3 cellular contexts compared by ENCODE assay signal in genomic region chr15:80034633-80035032, GRCh38.
TF ChIP-seq lines count a peak whose summit lies in the region.

No MANE protein-coding gene starts in this region.

TF ChIP-seq in GM12891, 5 proteins besides CTCF, POLR2A, EP300 and RAD21:
- TF ChIP-seq TAF1 (IDR thresholded peaks at IDR 0.05; ENCODE audit: low read depth, low read length) (no peak), POU2F2 (IDR thresholded peaks at IDR 0.05; ENCODE audit: low read depth, low read length) (no peak), PAX5 (IDR thresholded peaks at IDR 0.05; ENCODE audit: insufficient read depth, low read length, severe bottlenecking) (no peak), POLR2AphosphoS5 (IDR thresholded peaks at IDR 0.05; ENCODE audit: low read depth, low read length) (no peak), SPI1 (IDR thresholded peaks at IDR 0.05; ENCODE audit: low read depth, low read length) (no peak)

TF ChIP-seq in IMR-90, 13 proteins besides CTCF, POLR2A, EP300 and RAD21:
- no peak for TF ChIP-seq ELK1 (IDR thresholded peaks at IDR 0.05; ENCODE audit: borderline replicate concordance, low read depth, low read length)
- no peak for TF ChIP-seq BHLHE40 (IDR thresholded peaks at IDR 0.05; ENCODE audit: low read depth, low read length)
- no peak for TF ChIP-seq CEBPB (IDR thresholded peaks at IDR 0.05; ENCODE audit: low read depth, low read length)
- no peak for TF ChIP-seq CHD1 (IDR thresholded peaks at IDR 0.05; ENCODE audit: low read depth, low read length)
- TF ChIP-seq RFX5 (IDR thresholded peaks at IDR 0.05; ENCODE audit: low read depth, low read length): no peak
- TF ChIP-seq MXI1 (IDR thresholded peaks at IDR 0.05; ENCODE audit: borderline replicate concordance, low read depth, low read length): no peak
- TF ChIP-seq FOS (IDR thresholded peaks at IDR 0.05; ENCODE audit: low read depth, low read length): no peak
- TF ChIP-seq RCOR1 (IDR thresholded peaks at IDR 0.05; ENCODE audit: insufficient replicate concordance, low read length): no peak
- TF ChIP-seq NFE2L2 (IDR thresholded peaks at IDR 0.05; ENCODE audit: low read depth, low read length): no peak
- no peak for TF ChIP-seq SMC3 (IDR thresholded peaks at IDR 0.05; ENCODE audit: low read depth, low read length)

TF ChIP-seq in GM12878, 131 proteins besides CTCF, POLR2A, EP300 and RAD21 (continued from another document):
- TF ChIP-seq CREM (IDR thresholded peaks at IDR 0.05; ENCODE audit: low read depth) (no peak), PML (IDR thresholded peaks at IDR 0.05; ENCODE audit: low read length) (no peak), YY1 (IDR thresholded peaks at IDR 0.05; ENCODE audit: low read depth, low read length) (no peak), CHD2 (IDR thresholded peaks at IDR 0.05; ENCODE audit: borderline replicate concordance, low read depth, low read length) (peak; percentile 37; the same call in 1 of the 2 replicates), MEF2B (IDR thresholded peaks at IDR 0.05; ENCODE audit: partially characterized antibody, poor library complexity, severe bottlenecking) (peak; percentile 88), SKIL (IDR thresholded peaks at IDR 0.05; ENCODE audit: low read depth, poor library complexity, severe bottlenecking) (no peak), E2F4 (IDR thresholded peaks at IDR 0.05; ENCODE audit: low read depth, low read length) (no peak), TCF7 (IDR thresholded peaks at IDR 0.05; ENCODE audit: borderline replicate concordance) (no peak), DPF2 (IDR thresholded peaks at IDR 0.05) (0 out of 2 replicates have a peak, but pooled peaks have one; percentile 26), TBL1XR1 (IDR thresholded peaks at IDR 0.05; ENCODE audit: low read depth, low read length) (no peak), FOXM1 (IDR thresholded peaks at IDR 0.05; ENCODE audit: low read depth, low read length) (no peak), JUND (IDR thresholded peaks at IDR 0.05; ENCODE audit: low read depth, low read length) (no peak), RELB (IDR thresholded peaks at IDR 0.05; ENCODE audit: low read depth) (0 out of 2 replicates have a peak, but pooled peaks have one; percentile 22), SIX5 (IDR thresholded peaks at IDR 0.05; ENCODE audit: low read depth, low read length, severe bottlenecking) (no peak), IKZF2 (IDR thresholded peaks at IDR 0.05) (peak in 1 of 2 experiments; percentile 38; a peak in 2 of 4 replicates), NR2F1 (conservative IDR thresholded peaks at IDR 0.05) (peak; percentile 54; the same call in 1 of the 2 replicates), PKNOX1 (IDR thresholded peaks at IDR 0.05) (no peak), MEF2A (IDR thresholded peaks at IDR 0.05; ENCODE audit: insufficient read depth, low read depth, low read length) (0 out of 2 replicates have a peak, but pooled peaks have one; percentile 24), MLLT1 (IDR thresholded peaks at IDR 0.05) (no peak), RCOR1 (conservative IDR thresholded peaks at IDR 0.05; ENCODE audit: low read depth, low read length) (0 out of 2 replicates have a peak, but pooled peaks have one; percentile 31), BHLHE40 (IDR thresholded peaks at IDR 0.05; ENCODE audit: borderline replicate concordance in 1 of 2, low read depth in 2 of 2, low read length in 1 of 2) (peak in 1 of 2 experiments; percentile 49; a peak in 1 of 4 replicates), IKZF1 (conservative IDR thresholded peaks at IDR 0.05) (peak; percentile 71)
